In the genomic region with DNA sequence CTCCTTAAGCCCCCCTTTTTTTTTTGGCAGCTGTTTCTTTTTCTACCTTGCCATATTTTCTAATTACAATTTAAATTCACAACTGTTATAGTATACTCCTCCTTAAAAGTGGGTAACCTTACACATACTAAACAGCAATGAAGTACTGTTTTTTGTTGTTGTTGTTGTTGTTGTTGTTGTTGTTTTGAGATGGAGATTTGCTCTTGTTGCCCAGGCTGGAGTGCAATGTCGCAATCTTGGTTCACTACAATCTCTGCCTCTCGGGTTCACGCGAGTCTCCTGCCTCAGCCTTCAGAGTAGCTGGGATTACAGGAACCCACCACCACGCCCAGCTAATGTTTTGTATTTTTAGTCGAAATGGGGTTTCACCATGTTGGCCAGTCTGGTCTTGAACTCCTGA, we compare ENCODE assay signal across 7 cellular contexts.
"Had no signal": no experiment of that assay in that cellular context is flagged by ENCODE, and none has a peak within 500 bp of the region (broad histone marks: within the 10 kb centered on the region; RNA-seq: fewer than 3 reads in every experiment).

No MANE protein-coding gene starts in this region.

- H3K4me3 ChIP-seq: GM12878 had no signal

- FAIRE-seq: GM12878, GM12891, GM12892, GM18507, GM19239 had no signal

- ATAC-seq: GM12878 had no signal

- DNase-seq: GDM1, GF-D8 had no signal
